In the genomic region with DNA sequence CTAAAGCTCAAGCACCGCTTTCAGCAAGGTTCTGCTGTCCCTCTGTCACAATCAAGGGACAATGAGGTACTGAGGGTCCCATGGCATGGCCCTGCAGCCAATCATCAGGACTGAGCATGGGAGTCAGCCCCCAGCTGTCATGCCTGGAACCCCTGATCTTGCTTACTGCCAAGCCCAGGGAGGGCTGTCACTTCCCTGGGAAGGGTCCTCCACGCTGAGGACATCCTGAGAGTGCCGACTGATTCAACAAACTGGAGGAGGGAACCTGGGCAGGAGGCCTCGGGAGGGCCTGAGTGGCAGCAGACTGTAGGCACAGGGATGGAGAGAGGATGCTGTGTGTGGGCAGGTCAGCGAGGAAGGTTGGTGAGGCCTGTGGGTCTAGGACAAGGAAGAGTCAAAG, we compare ENCODE assay signal across 15 cellular contexts.
"Had no signal": no experiment of that assay in that cellular context is flagged by ENCODE, and none has a peak within 500 bp of the region (broad histone marks: within the 10 kb centered on the region; RNA-seq: fewer than 3 reads in every experiment).

No MANE protein-coding gene starts in this region.

- ATAC-seq: foreskin keratinocyte; left colon; left ventricle myocardium superior; naive thymus-derived CD4-positive, alpha-beta T cell; right cardiac atrium had no signal

- H3K4me1 ChIP-seq: colonic mucosa, foreskin keratinocyte, uterus had no signal

- H3K27me3 ChIP-seq: colonic mucosa, foreskin keratinocyte, neutrophil, uterus had no signal

- DNase-seq: colonic mucosa; dermis blood vessel endothelial cell; erythroblast; foreskin keratinocyte; immature natural killer cell; left colon; left ventricle myocardium superior; mesendoderm; naive thymus-derived CD4-positive, alpha-beta T cell; small intestine; stimulated activated CD4-positive, alpha-beta T cell treated with anti-CD3 and anti-CD28 coated beads, Interleukin-12 subunit alpha, Interleukin-12 subunit beta, amount 100 ng/mL, for 4 hours; stimulated activated naive CD4-positive, alpha-beta T cell; uterus had no signal

- H3K36me3 ChIP-seq: colonic mucosa, neutrophil, uterus had no signal

- H3K4me3 ChIP-seq: colonic mucosa, uterus had no signal

- H3K27ac ChIP-seq: colonic mucosa, foreskin keratinocyte, neutrophil, uterus had no signal

- H3K9me3 ChIP-seq: colonic mucosa, uterus had no signal
